In genomic region chr2:203871371-203871983, GRCh38 we compare ENCODE assay signal across 10 cellular contexts. TPM values are rescaled to one million over a fixed set of nuclear protein-coding genes. Genes with fewer than 3 reads are reported as not detected.
DNase-seq lines count a peak whose midpoint lies in the region; ATAC-seq, FAIRE-seq and TF ChIP-seq lines count a peak whose summit lies in the region.
"Had no signal": no experiment of that assay in that cellular context is flagged by ENCODE, and none has a peak within 500 bp of the region (broad histone marks: within the 10 kb centered on the region; RNA-seq: fewer than 3 reads in every experiment).

No MANE protein-coding gene starts in this region.

- H3K27me3 Mint-ChIP-seq in activated naive CD4-positive, alpha-beta T cell treated with anti-CD3 and anti-CD28 coated beads, Interleukin-2, amount 50 U/mL, for 24 hours, result no peaks in the 10 kb centered on the region
- H3K27me3 Mint-ChIP-seq in glutamatergic neuron (ENCODE audit: unreplicated experiment), result peaks cover 2% of the 10 kb centered on the region
- H3K27me3 Mint-ChIP-seq: brain had no signal

- ATAC-seq in GM19351 (IDR thresholded peaks at IDR 0.05; ENCODE audit: unreplicated experiment) (peak; percentile 93), HG03097 (IDR thresholded peaks at IDR 0.05; ENCODE audit: low FRiP score, unreplicated experiment) (peak; percentile 91)
- ATAC-seq: left lobe of liver had no signal

- TF ChIP-seq POLR2A in GM12891 (IDR thresholded peaks at IDR 0.05; ENCODE audit: low read depth, low read length), result no peak

- peak; percentile 30 for DNase-seq in GM12891 (ENCODE audit: insufficient read length, low spot score)
- no peak for DNase-seq in urothelium cell line (ENCODE audit: low spot score)
- DNase-seq in EL, result no peak
- no peak for DNase-seq in glutamatergic neuron
- no peak for DNase-seq in amygdala (lab: John Stamatoyannopoulos, UW)

- TF ChIP-seq CTCF in glutamatergic neuron (IDR thresholded peaks at IDR 0.05; ENCODE audit: partially characterized antibody, unreplicated experiment), result no peak

- peak overlapping the region; percentile 94 for H3K4me3 Mint-ChIP-seq in activated naive CD4-positive, alpha-beta T cell treated with anti-CD3 and anti-CD28 coated beads, Interleukin-2, amount 50 U/mL, for 24 hours
- H3K4me3 Mint-ChIP-seq in glutamatergic neuron (ENCODE audit: unreplicated experiment), result no peak overlapping the region
- H3K4me3 Mint-ChIP-seq: brain had no signal

- FAIRE-seq in GM12891 (lab: Jason Lieb, UNC) (peak; percentile 96), urothelium cell line (lab: Jason Lieb, UNC) (no peak)

- peak overlapping the region; percentile 100 for H3K27ac Mint-ChIP-seq in activated naive CD4-positive, alpha-beta T cell treated with anti-CD3 and anti-CD28 coated beads, Interleukin-2, amount 50 U/mL, for 24 hours
- H3K27ac Mint-ChIP-seq in glutamatergic neuron (ENCODE audit: unreplicated experiment), result no peak overlapping the region

- H3K4me1 Mint-ChIP-seq in activated naive CD4-positive, alpha-beta T cell treated with anti-CD3 and anti-CD28 coated beads, Interleukin-2, amount 50 U/mL, for 24 hours, result peaks cover 84% of the 10 kb centered on the region
- no peaks in the 10 kb centered on the region for H3K4me1 Mint-ChIP-seq in glutamatergic neuron (ENCODE audit: low read depth, unreplicated experiment)

- H3K36me3 Mint-ChIP-seq in activated naive CD4-positive, alpha-beta T cell treated with anti-CD3 and anti-CD28 coated beads, Interleukin-2, amount 50 U/mL, for 24 hours, result peaks cover 40% of the 10 kb centered on the region
- no peaks in the 10 kb centered on the region for H3K36me3 Mint-ChIP-seq in glutamatergic neuron (ENCODE audit: unreplicated experiment)
- H3K36me3 Mint-ChIP-seq: brain had no signal

- no peaks in the 10 kb centered on the region for H3K9me3 Mint-ChIP-seq in activated naive CD4-positive, alpha-beta T cell treated with anti-CD3 and anti-CD28 coated beads, Interleukin-2, amount 50 U/mL, for 24 hours
- no peaks in the 10 kb centered on the region for H3K9me3 Mint-ChIP-seq in glutamatergic neuron (ENCODE audit: unreplicated experiment)

TF ChIP-seq in GM12891, 5 proteins besides CTCF, POLR2A, EP300 and RAD21:
- TF ChIP-seq SPI1 (IDR thresholded peaks at IDR 0.05; ENCODE audit: low read depth, low read length) (no peak), POU2F2 (IDR thresholded peaks at IDR 0.05; ENCODE audit: low read depth, low read length) (peak; percentile 91), POLR2AphosphoS5 (IDR thresholded peaks at IDR 0.05; ENCODE audit: low read depth, low read length) (no peak)

RNA-seq across cellular contexts. Expression of gene CTLA4, which starts 3.9 kb away (rescaled TPM):
- not detected for polyA plus RNA-seq in GM12891 (2012; ENCODE audit: low read depth, missing spikeins)
- total RNA-seq in glutamatergic neuron (ENCODE audit: unreplicated experiment), result not detected
